ENCODE assay signal across 13 cellular contexts in the genomic region with DNA sequence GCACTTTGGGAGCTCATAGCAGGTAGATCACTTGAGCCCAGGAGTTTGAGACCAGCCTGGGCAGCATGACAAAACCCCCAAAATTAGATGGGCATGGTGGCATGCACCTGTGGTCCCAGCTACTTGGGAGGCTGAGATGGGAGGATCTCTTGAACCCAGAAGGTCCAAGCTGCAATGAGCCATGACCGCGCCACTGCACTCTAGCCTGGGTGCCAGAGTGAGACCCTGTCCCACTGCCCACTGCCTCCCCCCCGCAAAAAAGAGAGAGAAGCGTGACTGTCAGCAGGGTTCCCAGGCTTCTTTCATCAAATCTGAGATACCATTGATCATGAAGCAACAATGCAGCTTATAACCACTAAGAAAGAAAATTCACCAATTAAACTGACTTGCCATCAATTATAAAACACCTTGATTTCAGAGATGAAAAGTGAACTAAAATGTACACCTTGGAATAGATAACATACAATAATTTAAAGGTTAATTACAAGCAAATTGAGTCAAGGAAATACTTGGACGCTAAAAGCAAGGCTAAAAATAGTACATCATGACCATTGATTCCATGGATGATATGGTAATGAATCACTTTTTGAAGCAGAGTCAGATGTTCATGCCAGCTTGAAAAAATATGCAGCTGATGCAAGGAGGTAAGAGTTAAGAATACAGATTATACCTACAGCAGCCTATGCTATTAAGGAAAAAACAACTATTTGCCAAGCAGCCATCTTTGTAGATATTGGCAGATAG.
A peak's percentile ranks its signal among the peaks of the same experiment; 100 is the strongest.
DNase-seq lines count a peak whose midpoint lies in the region; ATAC-seq and TF ChIP-seq lines count a peak whose summit lies in the region.
"Had no signal": no experiment of that assay in that cellular context is flagged by ENCODE, and none has a peak within 500 bp of the region (broad histone marks: within the 10 kb centered on the region; RNA-seq: fewer than 3 reads in every experiment).

No MANE protein-coding gene starts in this region.

- TF ChIP-seq POLR2A in GM18505 (IDR thresholded peaks at IDR 0.05; ENCODE audit: borderline replicate concordance, extremely low read depth, insufficient read depth, insufficient read length) = no peak

- DNase-seq in HFFc6 (peak; percentile 72), amniotic stem cell (lab: John Stamatoyannopoulos, UW) (peak; percentile 55), foreskin fibroblast (peak; percentile 42 to 80), stromal cell of bone marrow (ENCODE audit: low read depth) (peak; percentile 22), DMS53 (lab: John Stamatoyannopoulos, UW) (no peak), NCI-H526 treated with DMSO at 0.1 percent for 48 hours (lab: John Stamatoyannopoulos, UW) (no peak)
- DNase-seq: amygdala; effector memory CD4-positive, alpha-beta T cell; NCI-H510A treated with DMSO at 0.1 percent for 48 hours; right lobe of liver had no signal

- peak overlapping the region; percentile 76 for H3K4me3 Mint-ChIP-seq in HFFc6
- H3K4me3 Mint-ChIP-seq: WTC11 had no signal

- H3K27ac Mint-ChIP-seq in HFFc6 = peak overlapping the region; percentile 96
- H3K27ac Mint-ChIP-seq: WTC11 had no signal

- H3K9me3 Mint-ChIP-seq in HFFc6 = no peaks in the 10 kb centered on the region

- no peaks in the 10 kb centered on the region for H3K27me3 Mint-ChIP-seq in HFFc6 (ENCODE audit: insufficient read depth)

- no peak overlapping the region for H3K4me3 ChIP-seq in foreskin fibroblast (ENCODE audit: low read depth in 1 of 2, low read length in 2 of 2)
- H3K4me3 ChIP-seq: right lobe of liver, suprapubic skin had no signal

- ATAC-seq in GM18505 (IDR thresholded peaks at IDR 0.05; ENCODE audit: unreplicated experiment) = no peak
- ATAC-seq: right lobe of liver, WTC11 had no signal

- peaks cover 9% of the 10 kb centered on the region for H3K36me3 Mint-ChIP-seq in HFFc6 (ENCODE audit: low read depth)

- H3K4me1 Mint-ChIP-seq in HFFc6 (ENCODE audit: low read depth) = peaks cover 42% of the 10 kb centered on the region
- H3K4me1 Mint-ChIP-seq: WTC11 had no signal

- TF ChIP-seq CTCF in HFFc6 (IDR thresholded peaks at IDR 0.05) (no peak), foreskin fibroblast (IDR thresholded peaks at IDR 0.05; ENCODE audit: low read depth, low read length) (no peak)

Comparison
In these comparisons a context has a peak if more than half of its experiments do, and no peak if none do; other contexts are left out.
1. DNase-seq: peak in HFFc6 (single experiment), amniotic stem cell (single experiment), foreskin fibroblast (2 of 2) and stromal cell of bone marrow (single experiment); none in DMS53 (single experiment) and NCI-H526 treated with DMSO at 0.1 percent for 48 hours (single experiment).